In genomic region chr18:57621252-57621607, GRCh38 we compare ENCODE assay signal across 8 cellular contexts. TPM values are rescaled to one million over a fixed set of nuclear protein-coding genes. Genes with fewer than 3 reads are reported as not detected.
DNase-seq lines count a peak whose midpoint lies in the region; ATAC-seq and TF ChIP-seq lines count a peak whose summit lies in the region.

No MANE protein-coding gene starts in this region.

- peak overlapping the region; percentile 98 for H3K27ac Mint-ChIP-seq in activated B cell treated with CpG ODN at 0.5 μM for 24 hours
- H3K27ac Mint-ChIP-seq in osteocyte (ENCODE audit: unreplicated experiment), result peak overlapping the region; percentile 96

- H3K4me3 Mint-ChIP-seq in activated B cell treated with CpG ODN at 0.5 μM for 24 hours (peak overlapping the region; percentile 96), osteocyte (ENCODE audit: unreplicated experiment) (peak overlapping the region; percentile 97)

- peaks cover 41% of the 10 kb centered on the region for H3K36me3 Mint-ChIP-seq in activated B cell treated with CpG ODN at 0.5 μM for 24 hours (ENCODE audit: low read depth)
- H3K36me3 Mint-ChIP-seq in osteocyte (ENCODE audit: unreplicated experiment), result peaks cover 8% of the 10 kb centered on the region

- H3K4me3 ChIP-seq in AG04449 (ENCODE audit: low read depth, low read length) (peak overlapping the region; percentile 72), foreskin fibroblast (ENCODE audit: low read depth in 1 of 2, low read length in 2 of 2) (peak overlapping the region; percentile 96 to 97)

- peak; percentile 22 for ATAC-seq in GM18502 (IDR thresholded peaks at IDR 0.05; ENCODE audit: poor library complexity, unreplicated experiment)
- peak; percentile 21 for ATAC-seq in HG03045 (IDR thresholded peaks at IDR 0.05; ENCODE audit: unreplicated experiment)
- peak; percentile 9 for ATAC-seq in activated B cell treated with CpG ODN at 0.5 μM for 24 hours (ENCODE audit: low read depth)

- DNase-seq in AG04449 (ENCODE audit: low read depth, low spot score) (no peak), activated B cell treated with CpG ODN at 0.5 μM for 24 hours (no peak), foreskin fibroblast (no peak), osteocyte (ENCODE audit: extremely low spot score, unreplicated experiment) (no peak), COR-L47 (lab: John Stamatoyannopoulos, UW) (no peak), Ammon's horn (ENCODE audit: low spot score) (no peak)

- POLR2A ChIA-PET in AG04449 (lab: Yijun Ruan, JAX), result interaction anchor here (0.7 to 1.4 kb wide), 2 partner anchors 14 to 21 kb away, joined by 4 read pairs; no protein-coding TSS in a partner anchor
- POLR2A ChIA-PET in activated B cell treated with CpG ODN at 0.5 μM for 24 hours (lab: Charles Lee), result interaction anchor here (0.5 to 3.4 kb wide), 17 partner anchors 9 to 1373 kb away, joined by 3 to 54 read pairs (median 4); partner anchors contain the start of genes FECH and WDR7

- no peaks in the 10 kb centered on the region for H3K9me3 Mint-ChIP-seq in activated B cell treated with CpG ODN at 0.5 μM for 24 hours
- H3K9me3 Mint-ChIP-seq in osteocyte (ENCODE audit: unreplicated experiment), result no peaks in the 10 kb centered on the region

- CTCF ChIA-PET in AG04449 (lab: Yijun Ruan, JAX), result interaction anchor here (2.1 kb wide), 1 partner anchor 501 kb away, joined by 7 read pairs; no protein-coding TSS in a partner anchor
- CTCF ChIA-PET in activated B cell treated with CpG ODN at 0.5 μM for 24 hours (lab: Charles Lee), result interaction anchor here (0.7 to 2.1 kb wide), 2 partner anchors 9 to 501 kb away, joined by 3 to 4 read pairs; no protein-coding TSS in a partner anchor

- intact Hi-C loops in activated B cell treated with CpG ODN at 0.5 μM for 24 hours (cut with micrococcal nuclease), result loop anchor here (1.0 to 5.0 kb wide), 6 partner anchors 9 to 983 kb away; partner anchors contain the start of genes FECH, TXNL1 and WDR7

- H3K4me1 Mint-ChIP-seq in activated B cell treated with CpG ODN at 0.5 μM for 24 hours (peaks cover 29% of the 10 kb centered on the region), osteocyte (ENCODE audit: unreplicated experiment) (peaks cover 18% of the 10 kb centered on the region)

- TF ChIP-seq CTCF in AG04449 (IDR thresholded peaks at IDR 0.05; ENCODE audit: insufficient read depth, low read length, missing control alignments), result no peak
- TF ChIP-seq CTCF in activated B cell treated with CpG ODN at 0.5 μM for 24 hours (IDR thresholded peaks at IDR 0.05), result no peak
- TF ChIP-seq CTCF in foreskin fibroblast (IDR thresholded peaks at IDR 0.05; ENCODE audit: low read depth, low read length), result no peak
- no peak for TF ChIP-seq CTCF in osteocyte (IDR thresholded peaks at IDR 0.05)

- H3K27me3 Mint-ChIP-seq in activated B cell treated with CpG ODN at 0.5 μM for 24 hours, result no peaks in the 10 kb centered on the region
- H3K27me3 Mint-ChIP-seq in osteocyte (ENCODE audit: unreplicated experiment), result no peaks in the 10 kb centered on the region

RNA-seq across cellular contexts. Expression of gene NARS1, which starts 0.4 kb away (rescaled TPM):
- total RNA-seq in activated B cell treated with CpG ODN at 0.5 μM for 24 hours (107 and 114 TPM in 2 replicates), osteocyte (130 and 143 TPM in 2 replicates)

RNA-seq across cellular contexts. Expression of gene FECH, which starts 34.7 kb away (rescaled TPM):
- total RNA-seq in activated B cell treated with CpG ODN at 0.5 μM for 24 hours, result 9.2 and 9.3 TPM in 2 replicates
- 28.0 and 31.8 TPM in 2 replicates for total RNA-seq in osteocyte
